8 cellular contexts compared by ENCODE assay signal in genomic region chr20:33811763-33812672, GRCh38. TPM values are rescaled to one million over a fixed set of nuclear protein-coding genes. Genes with fewer than 3 reads are reported as not detected.
DNase-seq lines count a peak whose midpoint lies in the region; ATAC-seq and TF ChIP-seq lines count a peak whose summit lies in the region.

No MANE protein-coding gene starts in this region.

- no peaks in the 10 kb centered on the region for H3K9me2 ChIP-seq in hepatocyte (replicated peaks; ENCODE audit: insufficient read depth)

- H3K27me3 ChIP-seq in hepatocyte, result no peaks in the 10 kb centered on the region
- H3K27me3 ChIP-seq in sigmoid colon, result no peaks in the 10 kb centered on the region

- no peak for TF ChIP-seq POLR2A in sigmoid colon (IDR thresholded peaks at IDR 0.05)

- intact Hi-C loops in sigmoid colon (cut with DNase I), result loop anchor here (5.0 kb wide), 2 partner anchors 140 to 180 kb away; partner anchors contain the start of genes NECAB3 and RALY

- H3K79me2 ChIP-seq in hepatocyte, result peaks cover 57% of the 10 kb centered on the region

- 2% methylated on average over 24 of the region's 25 CpGs for WGBS in hepatocyte (ENCODE audit: low lambda C conversion rate, missing lambda C conversion rate)
- WGBS in sigmoid colon, 2 donors, result 0 to 1% methylated on average over 25 of the region's 25 CpGs

- peak overlapping the region; percentile 91 for H3K4me2 ChIP-seq in hepatocyte

- DNase-seq in EL (peak; percentile 91), RWPE1 (ENCODE audit: low spot score) (peak; percentile 97), hepatocyte (ENCODE audit: low spot score) (peak; percentile 86), sigmoid colon (peak; percentile 88), inferior parietal cortex (ENCODE audit: extremely low spot score) (no peak)

- peaks cover 32% of the 10 kb centered on the region for H3K4me1 ChIP-seq in hepatocyte (ENCODE audit: insufficient read depth)
- H3K4me1 ChIP-seq in sigmoid colon, result peaks cover 0 to 51% (median 43%) of the 10 kb centered on the region in 4 donors

- H3K36me3 ChIP-seq in hepatocyte (replicated peaks; ENCODE audit: insufficient read depth, low read depth) (no peaks in the 10 kb centered on the region), sigmoid colon (no peaks in the 10 kb centered on the region)

- peak overlapping the region; percentile 93 for H3K27ac ChIP-seq in RWPE1
- H3K27ac ChIP-seq in angular gyrus (ENCODE audit: low read depth, low read length), result peak overlapping the region; percentile 77
- peak overlapping the region; percentile 99 for H3K27ac ChIP-seq in hepatocyte
- H3K27ac ChIP-seq in sigmoid colon, result peak overlapping the region; percentile 93 to 99 (median 96)

- POLR2A ChIA-PET in RWPE1 (lab: Yijun Ruan, JAX; ENCODE audit: low non-redundant PET), result interaction anchor here (0.6 to 1.4 kb wide), 6 partner anchors 11 to 271 kb away, joined by 3 to 5 read pairs (median 4); no protein-coding TSS in a partner anchor

- TF ChIP-seq CTCF in RWPE1 (conservative IDR thresholded peaks at IDR 0.05; ENCODE audit: low read depth) (no peak), hepatocyte (IDR thresholded peaks at IDR 0.05; ENCODE audit: poor library complexity) (no peak), sigmoid colon (IDR thresholded peaks at IDR 0.05) (no peak)

- no peak for TF ChIP-seq EP300 in sigmoid colon (IDR thresholded peaks at IDR 0.05)

- H2AFZ ChIP-seq in hepatocyte, result peak overlapping the region; percentile 61

- CTCF ChIA-PET in RWPE1 (lab: Yijun Ruan, JAX), result interaction anchor here (0.6 to 2.2 kb wide), 7 partner anchors 14 to 258 kb away, joined by 3 to 15 read pairs (median 5); partner anchors contain the start of gene ZNF341

- H3K9me3 ChIP-seq in hepatocyte (ENCODE audit: low read depth), result no peaks in the 10 kb centered on the region
- no peaks in the 10 kb centered on the region for H3K9me3 ChIP-seq in sigmoid colon

- H3K4me3 ChIP-seq in hepatocyte (peak overlapping the region; percentile 83), sigmoid colon (peak overlapping the region; percentile 89 to 92 (median 90))

- ATAC-seq in HG02885 (IDR thresholded peaks at IDR 0.05; ENCODE audit: poor library complexity, unreplicated experiment), result peak; percentile 9
- ATAC-seq in HG03442 (IDR thresholded peaks at IDR 0.05; ENCODE audit: unreplicated experiment), result no peak

- H4K20me1 ChIP-seq in hepatocyte (ENCODE audit: insufficient read depth, poor library complexity, severe bottlenecking), result peaks cover 45% of the 10 kb centered on the region

RNA-seq across cellular contexts. Expression of gene CHMP4B, which starts 0.9 kb away (rescaled TPM):
- total RNA-seq in hepatocyte (95.1 and 101 TPM in 2 replicates), sigmoid colon (100 to 1,000 TPM; 102 to 115 (median 108) TPM)
- polyA plus RNA-seq in hepatocyte (7.3 and 8.1 TPM in 2 replicates), sigmoid colon (100 to 1,000 TPM; 212 to 394 (median 250) TPM)
